8 cellular contexts compared by ENCODE assay signal in the genomic region with DNA sequence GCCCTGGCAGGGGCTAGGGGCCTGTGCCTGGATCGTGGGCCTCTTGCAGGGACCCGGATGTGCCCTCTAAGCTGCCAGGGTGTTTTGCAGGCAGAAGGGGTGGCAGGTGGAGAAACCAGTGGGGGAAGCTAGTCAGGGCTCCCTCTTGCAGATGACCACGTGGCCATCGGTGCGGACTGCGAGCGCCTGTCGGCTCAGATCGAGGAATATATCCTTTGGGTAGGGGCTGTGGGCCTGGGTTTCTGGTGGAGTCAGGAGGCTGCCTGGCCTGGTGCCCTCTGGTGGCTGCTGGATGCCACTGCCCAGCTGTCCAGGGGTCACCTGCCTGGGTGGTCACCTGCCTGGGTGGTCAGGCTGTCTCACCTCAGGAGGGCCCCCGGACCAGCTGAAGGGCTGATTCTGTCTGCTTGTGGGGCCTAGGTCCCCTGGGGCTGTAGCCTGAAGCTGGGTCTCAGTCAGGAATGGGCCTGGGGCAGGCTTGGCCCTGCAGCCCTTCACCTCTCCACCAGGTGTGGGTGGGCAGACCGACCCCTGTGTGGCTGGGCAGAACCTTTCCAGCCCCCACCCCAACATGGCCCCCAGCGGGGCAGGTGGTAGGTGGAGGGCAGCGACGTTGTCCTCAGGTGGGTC. TPM values are rescaled to one million over a fixed set of nuclear protein-coding genes. Genes with fewer than 3 reads are reported as not detected.
DNase-seq lines count a peak whose midpoint lies in the region; ATAC-seq and TF ChIP-seq lines count a peak whose summit lies in the region.

No MANE protein-coding gene starts in this region.

- intact Hi-C loops in MCF 10A (cut with micrococcal nuclease): no loop called here

- H3K27me3 Mint-ChIP-seq in MCF 10A (ENCODE audit: insufficient read depth, unreplicated experiment) (no peaks in the 10 kb centered on the region), mesothelial cell of epicardium (ENCODE audit: low read depth) (no peaks in the 10 kb centered on the region)
- no peaks in the 10 kb centered on the region for H3K27me3 Mint-ChIP-seq in stimulated activated naive CD8-positive, alpha-beta T cell treated with anti-CD3 and anti-CD28 coated beads, Interleukin-15, amount 100 ng/mL, for 72 hours

- POLR2A ChIA-PET in MCF 10A (lab: Yijun Ruan, JAX): interaction anchor here (0.9 to 1.3 kb wide), 5 partner anchors 14 to 176 kb away, joined by 3 to 4 read pairs (median 3); no protein-coding TSS in a partner anchor

- TF ChIP-seq CTCF in MCF 10A (IDR thresholded peaks at IDR 0.05; ENCODE audit: unreplicated experiment) (peak; percentile 81), mesothelial cell of epicardium (IDR thresholded peaks at IDR 0.05; ENCODE audit: unreplicated experiment) (peak; percentile 56)

- H3K27ac Mint-ChIP-seq in MCF 10A (ENCODE audit: low read depth, unreplicated experiment): no peak overlapping the region
- H3K27ac Mint-ChIP-seq in mesothelial cell of epicardium: no peak overlapping the region
- no peak overlapping the region for H3K27ac Mint-ChIP-seq in stimulated activated naive CD8-positive, alpha-beta T cell treated with anti-CD3 and anti-CD28 coated beads, Interleukin-15, amount 100 ng/mL, for 72 hours

- no peaks in the 10 kb centered on the region for H3K36me3 Mint-ChIP-seq in MCF 10A (ENCODE audit: insufficient read depth, unreplicated experiment)
- no peaks in the 10 kb centered on the region for H3K36me3 Mint-ChIP-seq in mesothelial cell of epicardium

- peaks cover 23% of the 10 kb centered on the region for H3K4me1 Mint-ChIP-seq in MCF 10A (ENCODE audit: insufficient read depth, unreplicated experiment)
- H3K4me1 Mint-ChIP-seq in mesothelial cell of epicardium: peaks cover 5% of the 10 kb centered on the region
- peaks cover 67% of the 10 kb centered on the region for H3K4me1 Mint-ChIP-seq in stimulated activated naive CD8-positive, alpha-beta T cell treated with anti-CD3 and anti-CD28 coated beads, Interleukin-15, amount 100 ng/mL, for 72 hours

- CTCF ChIA-PET in MCF 10A (lab: Yijun Ruan, JAX): interaction anchor here (0.6 to 5.2 kb wide), 12 partner anchors 8 to 801 kb away, joined by 3 to 37 read pairs (median 6); partner anchors contain the start of genes LKAAEAR1, OPRL1 and RGS19

- DNase-seq in COLO829 (ENCODE audit: low spot score) (peak; percentile 53), HK-2 (ENCODE audit: unreplicated experiment) (peak; percentile 60), MCF 10A (ENCODE audit: unreplicated experiment) (peak; percentile 41), mesothelial cell of epicardium (ENCODE audit: low spot score in 2 of 2, unreplicated experiment in 2 of 2) (no peak)
- DNase-seq in stimulated activated naive CD8-positive, alpha-beta T cell treated with anti-CD3 and anti-CD28 coated beads, Interleukin-15, amount 100 ng/mL, for 72 hours: no peak

- H3K4me3 Mint-ChIP-seq in MCF 10A (ENCODE audit: unreplicated experiment): no peak overlapping the region
- H3K4me3 Mint-ChIP-seq in mesothelial cell of epicardium: no peak overlapping the region
- no peak overlapping the region for H3K4me3 Mint-ChIP-seq in stimulated activated naive CD8-positive, alpha-beta T cell treated with anti-CD3 and anti-CD28 coated beads, Interleukin-15, amount 100 ng/mL, for 72 hours

- ATAC-seq in HG03457 (IDR thresholded peaks at IDR 0.05; ENCODE audit: unreplicated experiment) (no peak), HG02852 (IDR thresholded peaks at IDR 0.05; ENCODE audit: unreplicated experiment) (no peak), HG02571 (IDR thresholded peaks at IDR 0.05; ENCODE audit: unreplicated experiment) (no peak)
- no peak for ATAC-seq in stimulated activated naive CD8-positive, alpha-beta T cell treated with anti-CD3 and anti-CD28 coated beads, Interleukin-15, amount 100 ng/mL, for 72 hours

- BruUV-seq in MCF 10A (replicated peaks; lab: Mats Ljungman, UMichigan): no TSS peak

- H3K9me3 Mint-ChIP-seq in MCF 10A (ENCODE audit: unreplicated experiment) (no peaks in the 10 kb centered on the region), mesothelial cell of epicardium (no peaks in the 10 kb centered on the region)
- H3K9me3 Mint-ChIP-seq in stimulated activated naive CD8-positive, alpha-beta T cell treated with anti-CD3 and anti-CD28 coated beads, Interleukin-15, amount 100 ng/mL, for 72 hours: no peaks in the 10 kb centered on the region

RNA-seq across cellular contexts. Expression of gene TCEA2, which starts 6.7 kb away (rescaled TPM):
- total RNA-seq in MCF 10A (2022) (30.8 and 39.7 TPM in 2 replicates), mesothelial cell of epicardium (77.9 to 81.3 TPM (median 81.2 TPM) in 3 replicates)

RNA-seq across cellular contexts. Expression of gene RGS19, which starts 9.6 kb away (rescaled TPM):
- total RNA-seq in MCF 10A (2022) (8.2 and 8.8 TPM in 2 replicates), mesothelial cell of epicardium (7.0 to 8.1 TPM (median 7.9 TPM) in 3 replicates)

RNA-seq across cellular contexts. Expression of gene OPRL1, which starts 10.2 kb away (rescaled TPM):
- 0.12 and 0.15 TPM in 2 replicates for total RNA-seq in MCF 10A (2022)
- total RNA-seq in mesothelial cell of epicardium: 2.2 to 2.6 TPM (median 2.5 TPM) in 3 replicates

RNA-seq across cellular contexts. Expression of gene LKAAEAR1, which starts 14.5 kb away (rescaled TPM):
- total RNA-seq in MCF 10A (2022): not detected in 2 replicates
- 0.36 TPM in 1 of 3 replicates, not detected in the others for total RNA-seq in mesothelial cell of epicardium

RNA-seq across cellular contexts. Expression of gene SOX18, which starts 20.3 kb away (rescaled TPM):
- total RNA-seq in MCF 10A (2022) (0.16 and 0.22 TPM in 2 replicates), mesothelial cell of epicardium (0.23 to 0.34 TPM in 2 of 3 replicates, not detected in the other)

Comparison
In these comparisons a context has a peak if more than half of its experiments do, and no peak if none do; other contexts are left out.
1. DNase-seq: peak in COLO829 (single experiment), HK-2 (single experiment) and MCF 10A (single experiment); none in mesothelial cell of epicardium (0 of 2) and stimulated activated naive CD8-positive, alpha-beta T cell treated with anti-CD3 and anti-CD28 coated beads, Interleukin-15, amount 100 ng/mL, for 72 hours (0 of 2).